ENCODE assay signal across 29 cellular contexts in the genomic region with DNA sequence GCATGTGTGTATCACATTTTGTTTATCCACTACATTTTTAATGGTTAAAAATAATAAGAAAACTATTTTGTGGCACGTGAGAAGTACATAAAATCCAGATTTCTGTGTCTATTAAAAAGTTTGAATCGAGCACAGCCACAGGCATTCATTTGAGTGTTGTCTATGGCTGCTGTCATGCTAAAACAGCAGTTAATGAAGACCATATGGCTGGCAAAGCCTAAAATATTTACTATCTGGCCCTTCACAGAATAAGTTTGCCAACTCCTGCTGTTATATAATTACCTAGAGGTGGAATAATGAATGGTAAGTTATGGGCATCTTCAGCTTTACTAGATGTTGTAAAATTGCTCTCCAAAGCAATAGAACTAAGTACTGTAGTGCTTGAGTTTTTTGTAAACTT. TPM values are rescaled to one million over a fixed set of nuclear protein-coding genes. Genes with fewer than 3 reads are reported as not detected.
A peak's percentile ranks its signal among the peaks of the same experiment; 100 is the strongest.
DNase-seq lines count a peak whose midpoint lies in the region; ATAC-seq, FAIRE-seq and TF ChIP-seq lines count a peak whose summit lies in the region.
"Had no signal": no experiment of that assay in that cellular context is flagged by ENCODE, and none has a peak within 500 bp of the region (broad histone marks: within the 10 kb centered on the region; RNA-seq: fewer than 3 reads in every experiment).

No MANE protein-coding gene starts in this region.

- H3K9me3 Mint-ChIP-seq in activated T-cell treated with anti-CD3 and anti-CD28 coated beads, Interleukin-2, amount 50 U/mL, for 4 hours, result no peaks in the 10 kb centered on the region
- H3K9me3 Mint-ChIP-seq: activated naive CD8-positive, alpha-beta T cell treated with anti-CD3 and anti-CD28 coated beads, Interleukin-2, amount 10 ng/mL, durations not matched to agents 7 days and 5 days; effector memory CD8-positive, alpha-beta T cell; stimulated activated naive CD8-positive, alpha-beta T cell treated with anti-CD3 and anti-CD28 coated beads, Interleukin-15, Interleukin-2, amounts not matched to agents 100 ng/mL and 50 ng/mL, for 24 hours had no signal

- H3K27ac ChIP-seq in left lung, result no peak overlapping the region
- H3K27ac ChIP-seq: BLaER1, body of pancreas, heart right ventricle, neutrophil, tibial artery had no signal

- CTCF ChIA-PET in BJ (lab: Yijun Ruan, JAX), result interaction anchor here (0.8 to 3.3 kb wide), 4 partner anchors 11 to 47 kb away, joined by 3 to 16 read pairs (median 4); no protein-coding TSS in a partner anchor

- TF ChIP-seq CTCF in BJ (IDR thresholded peaks at IDR 0.05; ENCODE audit: insufficient read depth, low read depth, low read length) (no peak), left lung (IDR thresholded peaks at IDR 0.05) (no peak)

- peak; percentile 84 for ATAC-seq in SK-N-SH treated with all-trans-retinoic acid at 6 μM for 48 hours
- peak; percentile 49 for ATAC-seq in left lung
- no peak for ATAC-seq in activated T-cell treated with anti-CD3 and anti-CD28 coated beads, Interleukin-2, amount 50 U/mL, for 4 hours
- ATAC-seq: body of pancreas; effector memory CD8-positive, alpha-beta T cell; heart right ventricle; K562; left ventricle myocardium superior had no signal

- DNase-seq in BJ (ENCODE audit: low read depth) (peak; percentile 92), GM18507 (ENCODE audit: extremely low spot score, insufficient read length, low read depth) (no peak), left lung (no peak), Ammon's horn (ENCODE audit: low spot score) (no peak), erythroblast (lab: John Stamatoyannopoulos, UW) (no peak)
- no peak for DNase-seq in activated T-cell treated with anti-CD3 and anti-CD28 coated beads, Interleukin-2, amount 50 U/mL, for 4 hours
- DNase-seq: activated CD4-positive, alpha-beta T cell treated with anti-CD3 and anti-CD28 coated beads for 48 hours; activated naive CD8-positive, alpha-beta T cell treated with anti-CD3 and anti-CD28 coated beads, Interleukin-2, amount 10 ng/mL, durations not matched to agents 7 days and 5 days; body of pancreas; effector memory CD8-positive, alpha-beta T cell; heart right ventricle; left ventricle myocardium superior; NCI-H2081; NCI-H526 treated with DMSO at 0.1 percent for 48 hours; OCI-M1; SHP77; small intestine; stimulated activated CD4-positive, alpha-beta T cell treated with anti-CD3 and anti-CD28 coated beads, Interleukin-4, amount 100 ng/mL, for 1 hour; tibial artery had no signal

- no peaks in the 10 kb centered on the region for H3K36me3 Mint-ChIP-seq in activated T-cell treated with anti-CD3 and anti-CD28 coated beads, Interleukin-2, amount 50 U/mL, for 4 hours (ENCODE audit: insufficient read depth)
- H3K36me3 Mint-ChIP-seq: activated naive CD8-positive, alpha-beta T cell treated with anti-CD3 and anti-CD28 coated beads, Interleukin-2, amount 10 ng/mL, durations not matched to agents 7 days and 5 days had no signal

- no peaks in the 10 kb centered on the region for H3K4me1 Mint-ChIP-seq in activated T-cell treated with anti-CD3 and anti-CD28 coated beads, Interleukin-2, amount 50 U/mL, for 4 hours (ENCODE audit: low read depth)
- H3K4me1 Mint-ChIP-seq: activated naive CD8-positive, alpha-beta T cell treated with anti-CD3 and anti-CD28 coated beads, Interleukin-2, amount 10 ng/mL, durations not matched to agents 7 days and 5 days had no signal

- H3K27me3 Mint-ChIP-seq in activated T-cell treated with anti-CD3 and anti-CD28 coated beads, Interleukin-2, amount 50 U/mL, for 4 hours (ENCODE audit: low read depth), result peaks cover 19% of the 10 kb centered on the region

- no peaks in the 10 kb centered on the region for H3K4me1 ChIP-seq in left lung
- H3K4me1 ChIP-seq: BLaER1, heart right ventricle, tibial artery had no signal

- no peaks in the 10 kb centered on the region for H3K9me3 ChIP-seq in left lung
- H3K9me3 ChIP-seq: BLaER1, body of pancreas, heart right ventricle, neutrophil, tibial artery had no signal

- no peak overlapping the region for H3K4me3 ChIP-seq in BJ (ENCODE audit: low read depth, low read length)
- H3K4me3 ChIP-seq in left lung, result no peak overlapping the region
- H3K4me3 ChIP-seq: BLaER1, body of pancreas, heart right ventricle, K562, tibial artery had no signal

- H3K27me3 ChIP-seq in BJ (ENCODE audit: control insufficient read depth, insufficient read depth, low read length) (peaks cover 1% of the 10 kb centered on the region; the same call in 1 of the 2 replicates), left lung (peaks cover 0 to 19% of the 10 kb centered on the region in 2 donors)
- H3K27me3 ChIP-seq: BLaER1, body of pancreas had no signal

- intact Hi-C loops in left lung (cut with DNase I), result no loop called here

- H3K36me3 ChIP-seq in BJ (ENCODE audit: control insufficient read depth, insufficient read depth, low read length) (no peaks in the 10 kb centered on the region), left lung (no peaks in the 10 kb centered on the region)
- H3K36me3 ChIP-seq: BLaER1, heart right ventricle, neutrophil, tibial artery had no signal

- peak; percentile 12 for FAIRE-seq in GM18507 (lab: Jason Lieb, UNC)
- FAIRE-seq: H1, K562, small intestine had no signal

- no peak for TF ChIP-seq POLR2A in erythroblast (IDR thresholded peaks at IDR 0.05; ENCODE audit: low read length)

- POLR2A ChIA-PET in BJ (lab: Charles Lee), result no interaction called here

- H3K4me3 Mint-ChIP-seq in activated T-cell treated with anti-CD3 and anti-CD28 coated beads, Interleukin-2, amount 50 U/mL, for 4 hours, result no peak overlapping the region
- H3K4me3 Mint-ChIP-seq: activated naive CD8-positive, alpha-beta T cell treated with anti-CD3 and anti-CD28 coated beads, Interleukin-2, amount 10 ng/mL, durations not matched to agents 7 days and 5 days; effector memory CD8-positive, alpha-beta T cell; stimulated activated naive CD8-positive, alpha-beta T cell treated with anti-CD3 and anti-CD28 coated beads, Interleukin-15, Interleukin-2, amounts not matched to agents 100 ng/mL and 50 ng/mL, for 24 hours had no signal

TF ChIP-seq in SK-N-SH treated with all-trans-retinoic acid at 6 μM for 48 hours, 23 proteins besides CTCF, POLR2A, EP300 and RAD21:
- TF ChIP-seq PPARA (CRISPR knock-in tag; IDR thresholded peaks at IDR 0.05; ENCODE audit: borderline replicate concordance) (no peak), TCF4 (CRISPR knock-in tag; IDR thresholded peaks at IDR 0.05; ENCODE audit: borderline replicate concordance) (peak; percentile 61; the same call in 1 of the 2 replicates)

RNA-seq across cellular contexts. Expression of a gene that starts 30.5 kb away (rescaled TPM):
- 314 and 331 TPM in 2 replicates for polyA plus RNA-seq in BJ (2011; rRNA removed)
- 126 and 198 TPM in 2 replicates for polyA minus RNA-seq in BJ (2011; rRNA and poly(A)+ RNA removed)
- total RNA-seq in left lung, result 100 to 1,000 TPM in 1 of 2 donors, 10 to 100 TPM in 1; 57.1 to 142 TPM
- total RNA-seq in activated T-cell treated with anti-CD3 and anti-CD28 coated beads, Interleukin-2, amount 50 U/mL, for 4 hours, result under 1 TPM; 0.16 to 0.86 (median 0.54) TPM
- total RNA-seq: activated naive CD8-positive, alpha-beta T cell treated with anti-CD3 and anti-CD28 coated beads, Interleukin-2, amount 10 ng/mL, durations not matched to agents 7 days and 5 days; mononuclear cell had no signal

RNA-seq across cellular contexts. Expression of a gene that starts 33.2 kb away (rescaled TPM):
- polyA plus RNA-seq in BJ (2011; rRNA removed), result not detected in 2 replicates
- not detected in 2 replicates for polyA minus RNA-seq in BJ (2011; rRNA and poly(A)+ RNA removed)
- total RNA-seq in left lung, result not detected
- not detected for total RNA-seq in activated T-cell treated with anti-CD3 and anti-CD28 coated beads, Interleukin-2, amount 50 U/mL, for 4 hours
- total RNA-seq: activated naive CD8-positive, alpha-beta T cell treated with anti-CD3 and anti-CD28 coated beads, Interleukin-2, amount 10 ng/mL, durations not matched to agents 7 days and 5 days; fibroblast of lung; G401; H1; heart right ventricle; K562; left ventricle myocardium superior; mononuclear cell; T-helper 1 cell treated with Interleukin-12 subunit alpha and Interleukin-12 subunit beta and Interleukin-4 antibody, amounts not matched to agents 30 ng/mL and 1 ng/mL, for 36 hours had no signal
- polyA plus RNA-seq: fibroblast of lung, heart right ventricle had no signal

Comparison
In these comparisons a context has a peak if more than half of its experiments do, and no peak if none do; other contexts are left out.
1. ATAC-seq: peak in SK-N-SH treated with all-trans-retinoic acid at 6 μM for 48 hours (single experiment) and left lung (single experiment); none in activated T-cell treated with anti-CD3 and anti-CD28 coated beads, Interleukin-2, amount 50 U/mL, for 4 hours (0 of 2).
2. RNA of a gene that starts 30.5 kb away (total RNA-seq): 57.1 to 142 TPM in left lung; 0.16 to 0.86 TPM in activated T-cell treated with anti-CD3 and anti-CD28 coated beads, Interleukin-2, amount 50 U/mL, for 4 hours; every median in the first group is over 10 times any median in the second.